ENCODE assay signal across 1 cellular context in genomic region chr13:97221989-97222700, GRCh38.
TF ChIP-seq lines count a peak whose summit lies in the region.

A gene with protein sequence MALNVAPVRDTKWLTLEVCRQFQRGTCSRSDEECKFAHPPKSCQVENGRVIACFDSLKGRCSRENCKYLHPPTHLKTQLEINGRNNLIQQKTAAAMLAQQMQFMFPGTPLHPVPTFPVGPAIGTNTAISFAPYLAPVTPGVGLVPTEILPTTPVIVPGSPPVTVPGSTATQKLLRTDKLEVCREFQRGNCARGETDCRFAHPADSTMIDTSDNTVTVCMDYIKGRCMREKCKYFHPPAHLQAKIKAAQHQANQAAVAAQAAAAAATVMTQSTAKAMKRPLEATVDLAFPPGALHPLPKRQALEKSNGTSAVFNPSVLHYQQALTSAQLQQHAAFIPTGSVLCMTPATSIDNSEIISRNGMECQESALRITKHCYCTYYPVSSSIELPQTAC (plus strand): TSS chr13:97222333. CDS start chr13:97276236, 53,903 bp downstream.

TF ChIP-seq in GM12878, 131 proteins besides CTCF, POLR2A, EP300 and RAD21 (continued from another document):
- TF ChIP-seq POLR2AphosphoS5 (IDR thresholded peaks at IDR 0.05; ENCODE audit: low read length) = peak; percentile 37; the same call in 1 of the 2 replicates
